12 cellular contexts compared by ENCODE assay signal in genomic region chr22:50188356-50188755, GRCh38. TPM values are rescaled to one million over a fixed set of nuclear protein-coding genes. Genes with fewer than 3 reads are reported as not detected.
A peak's percentile ranks its signal among the peaks of the same experiment; 100 is the strongest.
DNase-seq lines count a peak whose midpoint lies in the region; ATAC-seq, FAIRE-seq and TF ChIP-seq lines count a peak whose summit lies in the region.
"Had no signal": no experiment of that assay in that cellular context is flagged by ENCODE, and none has a peak within 500 bp of the region (broad histone marks: within the 10 kb centered on the region; RNA-seq: fewer than 3 reads in every experiment).

No MANE protein-coding gene starts in this region.

- no peak for TF ChIP-seq RAD21 in GM12878 (IDR thresholded peaks at IDR 0.05; ENCODE audit: insufficient read depth, low read depth, low read length)

- H2AFZ ChIP-seq in Karpas-422 (ENCODE audit: low read length): no peak overlapping the region
- no peak overlapping the region for H2AFZ ChIP-seq in GM12878 (ENCODE audit: control insufficient read depth, low read depth, low read length)

- no peak for DNase-seq in activated naive CD8-positive, alpha-beta T cell treated with anti-CD3 and anti-CD28 coated beads, Interleukin-2, amount 50 U/mL, for 24 hours
- DNase-seq in Karpas-422: no peak
- no peak for DNase-seq in GM12878 (ENCODE audit: low read depth, low spot score)
- no peak for DNase-seq in ureter (ENCODE audit: low spot score)
- no peak for DNase-seq in DMS 273 (lab: John Stamatoyannopoulos, UW; ENCODE audit: unreplicated experiment)
- DNase-seq: effector CD8-positive, alpha-beta T cell; midbrain; SJCRH30; stimulated activated CD4-positive, alpha-beta T cell treated with anti-CD3 and anti-CD28 coated beads, Interleukin-12 subunit alpha, Interleukin-12 subunit beta, amount 100 ng/mL, for 4 hours had no signal

- H3K9me3 ChIP-seq in Karpas-422 (ENCODE audit: low read length) (no peaks in the 10 kb centered on the region), GM12878 (replicated peaks; ENCODE audit: control insufficient read depth, insufficient read depth, low read length) (no peaks in the 10 kb centered on the region)
- H3K9me3 ChIP-seq: SJCRH30 had no signal

- H3K4me3 Mint-ChIP-seq in activated naive CD8-positive, alpha-beta T cell: peak overlapping the region; percentile 35
- no peak overlapping the region for H3K4me3 Mint-ChIP-seq in activated naive CD8-positive, alpha-beta T cell treated with anti-CD3 and anti-CD28 coated beads, Interleukin-2, amount 50 U/mL, for 24 hours
- H3K4me3 Mint-ChIP-seq in stimulated activated memory B cell treated with anti-CD40 and anti-IgM and Interleukin-4, amounts not matched to agents 10 μg/mL and 1 μg/mL and 100 μg/mL, for 72 hours: peak overlapping the region; percentile 36

- peaks cover 2% of the 10 kb centered on the region for H3K36me3 Mint-ChIP-seq in activated naive CD8-positive, alpha-beta T cell
- peaks cover 15% of the 10 kb centered on the region for H3K36me3 Mint-ChIP-seq in activated naive CD8-positive, alpha-beta T cell treated with anti-CD3 and anti-CD28 coated beads, Interleukin-2, amount 50 U/mL, for 24 hours (ENCODE audit: low read depth)
- H3K36me3 Mint-ChIP-seq in stimulated activated memory B cell treated with anti-CD40 and anti-IgM and Interleukin-4, amounts not matched to agents 10 μg/mL and 1 μg/mL and 100 μg/mL, for 72 hours: peaks cover 11% of the 10 kb centered on the region

- peak overlapping the region; percentile 74 for H3K9ac ChIP-seq in Karpas-422 (ENCODE audit: low read length)
- H3K9ac ChIP-seq in GM12878 (ENCODE audit: control insufficient read depth, insufficient read depth, low read length): peak overlapping the region; percentile 89; the same call in 1 of the 2 replicates

- intact Hi-C loops in GM12878 (cut with micrococcal nuclease; ENCODE audit: unreplicated experiment): loop anchor here (5.0 kb wide), 1 partner anchor 226 kb away; the partner anchor contains the start of gene PIM3

- TF ChIP-seq EP300 in GM12878 (IDR thresholded peaks at IDR 0.05; ENCODE audit: borderline replicate concordance in 1 of 2, control insufficient read depth in 1 of 2, low read depth in 2 of 2, low read length in 2 of 2): no peak

- H3K9me2 ChIP-seq in Karpas-422 (replicated peaks; ENCODE audit: insufficient read depth, low read length): no peaks in the 10 kb centered on the region

- H4K20me1 ChIP-seq in Karpas-422 (ENCODE audit: insufficient read depth, low read depth, low read length) (peaks cover 14% of the 10 kb centered on the region), GM12878 (ENCODE audit: control insufficient read depth, insufficient read depth) (no peaks in the 10 kb centered on the region)

- no peak for ATAC-seq in activated naive CD8-positive, alpha-beta T cell treated with anti-CD3 and anti-CD28 coated beads, Interleukin-2, amount 50 U/mL, for 24 hours
- ATAC-seq in GM12878 (no peak), HG02970 (IDR thresholded peaks at IDR 0.05; ENCODE audit: low FRiP score, unreplicated experiment) (no peak)
- no peak for ATAC-seq in stimulated activated memory B cell treated with anti-CD40 and anti-IgM and Interleukin-4, amounts not matched to agents 10 μg/mL and 1 μg/mL and 100 μg/mL, for 72 hours

- H3K4me2 ChIP-seq in Karpas-422 (ENCODE audit: low read depth, low read length, poor library complexity, severe bottlenecking): peak overlapping the region; percentile 70
- peak overlapping the region; percentile 90 for H3K4me2 ChIP-seq in GM12878 (ENCODE audit: control insufficient read depth, insufficient read depth)

- CTCF ChIA-PET in GM12878 (lab: Yijun Ruan, JAX): no interaction called here

- no peaks in the 10 kb centered on the region for H3K27me3 Mint-ChIP-seq in activated naive CD8-positive, alpha-beta T cell
- no peaks in the 10 kb centered on the region for H3K27me3 Mint-ChIP-seq in activated naive CD8-positive, alpha-beta T cell treated with anti-CD3 and anti-CD28 coated beads, Interleukin-2, amount 50 U/mL, for 24 hours
- peaks cover 16% of the 10 kb centered on the region for H3K27me3 Mint-ChIP-seq in stimulated activated memory B cell treated with anti-CD40 and anti-IgM and Interleukin-4, amounts not matched to agents 10 μg/mL and 1 μg/mL and 100 μg/mL, for 72 hours

- 85% methylated on average over 11 of the region's 11 CpGs for WGBS in GM12878 (ENCODE audit: insufficient coverage, insufficient replicate concordance, low lambda C conversion rate, missing lambda C conversion rate)

- H3K4me1 ChIP-seq in Karpas-422 (ENCODE audit: low read length) (peaks cover 71% of the 10 kb centered on the region), GM12878 (ENCODE audit: control insufficient read depth, insufficient read depth, low read length) (peaks cover 60% of the 10 kb centered on the region)

- RAD21 ChIA-PET in GM12878 (lab: Charles Lee; ENCODE audit: unreplicated experiment): interaction anchor here (1.8 kb wide), 1 partner anchor 258 kb away, joined by 3 read pairs; no protein-coding TSS in a partner anchor

- H3K4me3 ChIP-seq in Karpas-422 (ENCODE audit: low read length) (peak overlapping the region; percentile 66; the same call in 1 of the 2 replicates), GM12878 (peak overlapping the region; percentile 47; the same call in 1 of the 2 replicates)
- H3K4me3 ChIP-seq: SJCRH30 had no signal

- peaks cover 47% of the 10 kb centered on the region for H3K4me1 Mint-ChIP-seq in activated naive CD8-positive, alpha-beta T cell (ENCODE audit: low read depth)
- peaks cover 62% of the 10 kb centered on the region for H3K4me1 Mint-ChIP-seq in activated naive CD8-positive, alpha-beta T cell treated with anti-CD3 and anti-CD28 coated beads, Interleukin-2, amount 50 U/mL, for 24 hours
- H3K4me1 Mint-ChIP-seq in stimulated activated memory B cell treated with anti-CD40 and anti-IgM and Interleukin-4, amounts not matched to agents 10 μg/mL and 1 μg/mL and 100 μg/mL, for 72 hours: peaks cover 84% of the 10 kb centered on the region

- H3K27ac ChIP-seq in Karpas-422 (ENCODE audit: low read length) (peak overlapping the region; percentile 97), GM12878 (ENCODE audit: control insufficient read depth, insufficient read depth) (peak overlapping the region; percentile 98)
- H3K27ac ChIP-seq: SJCRH30 had no signal

- peaks cover 39% of the 10 kb centered on the region for H3K79me2 ChIP-seq in Karpas-422 (ENCODE audit: low read length)
- peaks cover 68% of the 10 kb centered on the region for H3K79me2 ChIP-seq in GM12878 (ENCODE audit: control insufficient read depth, insufficient read depth, low read length)

- POLR2A ChIA-PET in GM12878 (lab: Charles Lee): interaction anchor here (0.5 kb wide), 1 partner anchor 16 kb away, joined by 5 read pairs; no protein-coding TSS in a partner anchor

- no peaks in the 10 kb centered on the region for H3K9me3 Mint-ChIP-seq in activated naive CD8-positive, alpha-beta T cell (ENCODE audit: low read depth)
- H3K9me3 Mint-ChIP-seq in activated naive CD8-positive, alpha-beta T cell treated with anti-CD3 and anti-CD28 coated beads, Interleukin-2, amount 50 U/mL, for 24 hours: no peaks in the 10 kb centered on the region
- no peaks in the 10 kb centered on the region for H3K9me3 Mint-ChIP-seq in stimulated activated memory B cell treated with anti-CD40 and anti-IgM and Interleukin-4, amounts not matched to agents 10 μg/mL and 1 μg/mL and 100 μg/mL, for 72 hours

- in situ Hi-C loops in GM12878 (cut with MboI): no loop called here

- no TSS peak for BruUV-seq in GM12878 (replicated peaks; lab: Mats Ljungman, UMichigan)

- SMC1A ChIA-PET in GM12878 (lab: Charles Lee; ENCODE audit: uncharacterized antibody, unreplicated experiment): interaction anchor here (1.8 kb wide), 1 partner anchor 15 kb away, joined by 4 read pairs; no protein-coding TSS in a partner anchor

- no peaks in the 10 kb centered on the region for H3K27me3 ChIP-seq in Karpas-422 (ENCODE audit: low read length)
- H3K27me3 ChIP-seq in GM12878 (replicated peaks in 1 of 2; ENCODE audit: control insufficient read depth in 2 of 2, insufficient read depth in 2 of 2, low read length in 1 of 2): no peaks in the 10 kb centered on the region
- H3K27me3 ChIP-seq: SJCRH30 had no signal

- H3K36me3 ChIP-seq in Karpas-422 (ENCODE audit: insufficient read depth, low read length) (no peaks in the 10 kb centered on the region), GM12878 (ENCODE audit: control insufficient read depth in 2 of 2, insufficient read depth in 2 of 2, low read length in 1 of 2) (peaks cover 0 to 7% of the 10 kb centered on the region in 2 experiments; a peak in 3 of 4 replicates)

- no peak; the same call in 1 of the 2 replicates for TF ChIP-seq POLR2A in GM12878 (IDR thresholded peaks at IDR 0.05; ENCODE audit: low read depth, low read length)

- FAIRE-seq in GM12878 (lab: Jason Lieb, UNC): no peak

- H3K27ac Mint-ChIP-seq in activated naive CD8-positive, alpha-beta T cell: no peak overlapping the region
- no peak overlapping the region for H3K27ac Mint-ChIP-seq in activated naive CD8-positive, alpha-beta T cell treated with anti-CD3 and anti-CD28 coated beads, Interleukin-2, amount 50 U/mL, for 24 hours
- H3K27ac Mint-ChIP-seq in stimulated activated memory B cell treated with anti-CD40 and anti-IgM and Interleukin-4, amounts not matched to agents 10 μg/mL and 1 μg/mL and 100 μg/mL, for 72 hours: peak overlapping the region; percentile 88

- TF ChIP-seq CTCF in GM12878 (IDR thresholded peaks at IDR 0.05 in 2 of 3, conservative IDR thresholded peaks at IDR 0.05 in 1 of 3; ENCODE audit: control insufficient read depth in 2 of 3, extremely low read depth in 1 of 3, insufficient read depth in 1 of 3, low read depth in 3 of 3, low read length in 3 of 3): no peak

RNA-seq across cellular contexts. Expression of gene TRABD, which starts 2.6 kb away (rescaled TPM):
- total RNA-seq in Karpas-422 (2014; rRNA removed; shearing (Covaris generic); ENCODE audit: low replicate concordance): 46.7 and 117 TPM in 2 replicates
- total RNA-seq in GM12878 (2013; cell fraction: nucleolus; rRNA removed): 46.9 and 56.0 TPM in 2 replicates
- 60.8 and 83.1 TPM in 2 replicates for total RNA-seq in GM12878 (2014; rRNA removed)
- 15.6 and 18.4 TPM in 2 replicates for total RNA-seq in GM12878 (2014; rRNA removed; fragmentation: Illumina TruSeq; extraction: Trizol)
- total RNA-seq in GM12878 (2021): 111 and 116 TPM in 2 replicates
- polyA plus RNA-seq in GM12878 (2011; ENCODE audit: low read depth): 24.6 TPM
- polyA plus RNA-seq in GM12878 (2011; rRNA removed): 15.5 and 33.0 TPM in 2 replicates
- polyA plus RNA-seq in GM12878 (2011; cell fraction: cytosol; rRNA removed): 51.3 and 72.8 TPM in 2 replicates
- 268 and 321 TPM in 2 replicates for polyA plus RNA-seq in GM12878 (2011; cell fraction: nucleus; rRNA removed)
- polyA plus RNA-seq in GM12878 (2012): 77.8 and 82.8 TPM in 2 replicates
- 0.93 and 9.0 TPM in 2 replicates for polyA plus RNA-seq in GM12878 (2014; fragmentation: Illumina TruSeq; extraction: Trizol)
- polyA plus RNA-seq in GM12878 (2014; fragmentation: Nextera tagmentation; extraction: Ambion mirVana): 1 to 10 TPM in 1 of 2 experiments, under 1 TPM in 1; 0.43 to 2.2 TPM
- polyA plus RNA-seq in GM12878 (2014; rRNA removed): 106 and 125 TPM in 2 replicates
- polyA plus RNA-seq in GM12878 (2016; fragmentation: Nextera tagmentation; extraction: Ambion mirVana): 100 to 1,000 TPM in 1 of 2 experiments, 10 to 100 TPM in 1; 93.4 to 109 TPM
- polyA minus RNA-seq in GM12878 (2011; rRNA and poly(A)+ RNA removed): 19.8 and 41.7 TPM in 2 replicates
- 20.7 and 20.9 TPM in 2 replicates for polyA minus RNA-seq in GM12878 (2011; cell fraction: cytosol; rRNA and poly(A)+ RNA removed)
- 23.6 and 31.1 TPM in 2 replicates for polyA minus RNA-seq in GM12878 (2011; cell fraction: nucleus; rRNA and poly(A)+ RNA removed)
- 64.5 TPM for total RNA-seq in ureter

RNA-seq across cellular contexts. Expression of gene SELENOO, which starts 12.5 kb away (rescaled TPM):
- total RNA-seq in Karpas-422 (2014; rRNA removed; shearing (Covaris generic); ENCODE audit: low replicate concordance): 20.0 and 64.1 TPM in 2 replicates
- total RNA-seq in GM12878 (2013; cell fraction: nucleolus; rRNA removed): 8.6 and 12.9 TPM in 2 replicates
- total RNA-seq in GM12878 (2014; rRNA removed): 19.8 and 23.3 TPM in 2 replicates
- total RNA-seq in GM12878 (2014; rRNA removed; fragmentation: Illumina TruSeq; extraction: Trizol): 4.1 and 4.3 TPM in 2 replicates
- total RNA-seq in GM12878 (2021): 18.1 and 21.7 TPM in 2 replicates
- polyA plus RNA-seq in GM12878 (2011; ENCODE audit: low read depth): 4.5 TPM
- 3.2 and 7.6 TPM in 2 replicates for polyA plus RNA-seq in GM12878 (2011; rRNA removed)
- polyA plus RNA-seq in GM12878 (2011; cell fraction: cytosol; rRNA removed): 13.6 and 22.1 TPM in 2 replicates
- polyA plus RNA-seq in GM12878 (2011; cell fraction: nucleus; rRNA removed): 54.5 and 73.7 TPM in 2 replicates
- polyA plus RNA-seq in GM12878 (2012): 15.2 and 16.0 TPM in 2 replicates
- polyA plus RNA-seq in GM12878 (2014; fragmentation: Illumina TruSeq; extraction: Trizol): 0.16 and 2.4 TPM in 2 replicates
- polyA plus RNA-seq in GM12878 (2014; fragmentation: Nextera tagmentation; extraction: Ambion mirVana): 1 to 10 TPM in 1 of 2 experiments, under 1 TPM in 1; 0.42 to 1.4 TPM
- 20.3 and 28.2 TPM in 2 replicates for polyA plus RNA-seq in GM12878 (2014; rRNA removed)
- 1 to 10 TPM; 2.1 to 2.3 TPM for polyA plus RNA-seq in GM12878 (2016; fragmentation: Nextera tagmentation; extraction: Ambion mirVana)
- 5.2 and 11.2 TPM in 2 replicates for polyA minus RNA-seq in GM12878 (2011; rRNA and poly(A)+ RNA removed)
- polyA minus RNA-seq in GM12878 (2011; cell fraction: cytosol; rRNA and poly(A)+ RNA removed): 3.5 and 3.7 TPM in 2 replicates
- 5.3 and 7.7 TPM in 2 replicates for polyA minus RNA-seq in GM12878 (2011; cell fraction: nucleus; rRNA and poly(A)+ RNA removed)
- total RNA-seq in ureter: 24.7 TPM

RNA-seq across cellular contexts. Expression of gene PANX2, which starts 17.8 kb away (rescaled TPM):
- not detected in 2 replicates for total RNA-seq in Karpas-422 (2014; rRNA removed; shearing (Covaris generic); ENCODE audit: low replicate concordance)
- total RNA-seq in GM12878 (2013; cell fraction: nucleolus; rRNA removed): 0.35 and 0.44 TPM in 2 replicates
- total RNA-seq in GM12878 (2014; rRNA removed): 0.17 TPM in 1 of 2 replicates, not detected in the other
- total RNA-seq in GM12878 (2014; rRNA removed; fragmentation: Illumina TruSeq; extraction: Trizol): 0.04 TPM in 1 of 2 replicates, not detected in the other
- total RNA-seq in GM12878 (2021): 0.32 and 0.44 TPM in 2 replicates
- 0.18 TPM for polyA plus RNA-seq in GM12878 (2011; ENCODE audit: low read depth)
- polyA plus RNA-seq in GM12878 (2011; rRNA removed): 0.04 TPM in 1 of 2 replicates, not detected in the other
- polyA plus RNA-seq in GM12878 (2011; cell fraction: cytosol; rRNA removed): 0.07 and 0.08 TPM in 2 replicates
- polyA plus RNA-seq in GM12878 (2011; cell fraction: nucleus; rRNA removed): 0.63 and 0.73 TPM in 2 replicates
- 0.80 TPM in 2 replicates for polyA plus RNA-seq in GM12878 (2012)
- polyA plus RNA-seq in GM12878 (2014; fragmentation: Illumina TruSeq; extraction: Trizol): not detected in 2 replicates
- not detected for polyA plus RNA-seq in GM12878 (2014; fragmentation: Nextera tagmentation; extraction: Ambion mirVana)
- polyA plus RNA-seq in GM12878 (2014; rRNA removed): 0.19 and 0.37 TPM in 2 replicates
- polyA plus RNA-seq in GM12878 (2016; fragmentation: Nextera tagmentation; extraction: Ambion mirVana): not detected
- polyA minus RNA-seq in GM12878 (2011; rRNA and poly(A)+ RNA removed): 0.15 TPM in 1 of 2 replicates, not detected in the other
- 0.31 TPM in 1 of 2 replicates, not detected in the other for polyA minus RNA-seq in GM12878 (2011; cell fraction: cytosol; rRNA and poly(A)+ RNA removed)
- polyA minus RNA-seq in GM12878 (2011; cell fraction: nucleus; rRNA and poly(A)+ RNA removed): not detected in 2 replicates
- total RNA-seq in ureter: 1.9 TPM
- total RNA-seq: SJCRH30 had no signal

RNA-seq across cellular contexts. Expression of gene TUBGCP6, which starts 56.5 kb away (rescaled TPM):
- total RNA-seq in Karpas-422 (2014; rRNA removed; shearing (Covaris generic); ENCODE audit: low replicate concordance): 16.9 and 32.5 TPM in 2 replicates
- 117 and 138 TPM in 2 replicates for total RNA-seq in GM12878 (2013; cell fraction: nucleolus; rRNA removed)
- 29.8 and 31.1 TPM in 2 replicates for total RNA-seq in GM12878 (2014; rRNA removed)
- 9.7 and 10.4 TPM in 2 replicates for total RNA-seq in GM12878 (2014; rRNA removed; fragmentation: Illumina TruSeq; extraction: Trizol)
- 33.3 and 41.4 TPM in 2 replicates for total RNA-seq in GM12878 (2021)
- polyA plus RNA-seq in GM12878 (2011; ENCODE audit: low read depth): 14.9 TPM
- polyA plus RNA-seq in GM12878 (2011; rRNA removed): 7.7 and 16.1 TPM in 2 replicates
- 16.2 and 26.4 TPM in 2 replicates for polyA plus RNA-seq in GM12878 (2011; cell fraction: cytosol; rRNA removed)
- polyA plus RNA-seq in GM12878 (2011; cell fraction: nucleus; rRNA removed): 370 and 394 TPM in 2 replicates
- polyA plus RNA-seq in GM12878 (2012): 31.4 and 32.3 TPM in 2 replicates
- 5.7 and 9.6 TPM in 2 replicates for polyA plus RNA-seq in GM12878 (2014; fragmentation: Illumina TruSeq; extraction: Trizol)
- 1 to 10 TPM in 1 of 2 experiments, under 1 TPM in 1; 0.74 to 2.0 TPM for polyA plus RNA-seq in GM12878 (2014; fragmentation: Nextera tagmentation; extraction: Ambion mirVana)
- polyA plus RNA-seq in GM12878 (2014; rRNA removed): 35.5 and 42.2 TPM in 2 replicates
- 10 to 100 TPM; 22.8 to 23.0 TPM for polyA plus RNA-seq in GM12878 (2016; fragmentation: Nextera tagmentation; extraction: Ambion mirVana)
- 13.4 and 15.0 TPM in 2 replicates for polyA minus RNA-seq in GM12878 (2011; rRNA and poly(A)+ RNA removed)
- 10.2 and 10.4 TPM in 2 replicates for polyA minus RNA-seq in GM12878 (2011; cell fraction: cytosol; rRNA and poly(A)+ RNA removed)
- 32.4 and 44.1 TPM in 2 replicates for polyA minus RNA-seq in GM12878 (2011; cell fraction: nucleus; rRNA and poly(A)+ RNA removed)
- total RNA-seq in ureter: 57.2 TPM
